1 cellular context compared by ENCODE assay signal in the genomic region with DNA sequence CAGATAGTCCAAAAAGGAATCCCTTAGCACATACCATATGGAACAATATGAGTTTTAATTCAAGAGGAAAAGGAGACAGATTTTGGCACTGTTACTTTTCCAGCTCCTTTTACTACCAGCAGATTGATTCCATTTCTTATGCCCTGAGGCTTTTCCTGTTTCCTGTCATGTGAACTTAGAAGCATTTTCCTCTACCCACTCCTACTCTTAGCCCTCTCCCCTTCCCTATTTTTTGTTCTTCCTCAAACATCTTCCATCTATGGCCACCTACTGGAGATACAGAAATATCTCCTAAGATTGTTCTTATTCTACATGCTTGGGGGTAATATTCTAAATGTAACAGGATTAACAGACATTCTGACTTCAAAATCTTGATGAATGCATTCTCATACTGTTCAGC.
TF ChIP-seq lines count a peak whose summit lies in the region.

No MANE protein-coding gene starts in this region.

TF ChIP-seq in K562, 482 proteins besides CTCF, POLR2A, EP300 and RAD21:
- TF ChIP-seq HNRNPH1 (optimal IDR thresholded peaks at IDR 0.05; ENCODE audit: low read depth, low read length) (no peak), HEY1 (CRISPR knock-in tag; IDR thresholded peaks at IDR 0.05; ENCODE audit: borderline replicate concordance) (no peak), PHF20 (IDR thresholded peaks at IDR 0.05; ENCODE audit: partially characterized antibody) (no peak), NBN (IDR thresholded peaks at IDR 0.05; ENCODE audit: low read depth) (no peak), PYGO2 (tag; IDR thresholded peaks at IDR 0.05) (no peak), ARID2 (IDR thresholded peaks at IDR 0.05) (0 out of 2 replicates have a peak, but pooled peaks have one; percentile 7), ZNF263 (CRISPR knock-in tag; IDR thresholded peaks at IDR 0.05; ENCODE audit: borderline replicate concordance) (no peak), SRF (CRISPR knock-in tag; IDR thresholded peaks at IDR 0.05) (0 out of 4 replicates have a peak, but pooled peaks of 1 of the 2 experiments have one; percentile 28)
